ENCODE assay signal across 13 cellular contexts in genomic region chr14:73240816-73241480, GRCh38. TPM values are rescaled to one million over a fixed set of nuclear protein-coding genes. Genes with fewer than 3 reads are reported as not detected.
DNase-seq lines count a peak whose midpoint lies in the region; ATAC-seq, FAIRE-seq and TF ChIP-seq lines count a peak whose summit lies in the region.
"Had no signal": no experiment of that assay in that cellular context is flagged by ENCODE, and none has a peak within 500 bp of the region (broad histone marks: within the 10 kb centered on the region; RNA-seq: fewer than 3 reads in every experiment).

No MANE protein-coding gene starts in this region.

- RAD21 ChIA-PET in GM12878 (lab: Charles Lee; ENCODE audit: unreplicated experiment), result interaction anchor here (0.7 to 1.2 kb wide), 3 partner anchors 9 to 26 kb away, joined by 3 to 4 read pairs (median 3); no protein-coding TSS in a partner anchor

- H3K27me3 ChIP-seq in DOHH2 (ENCODE audit: control insufficient read depth, low read length) (peaks cover 82% of the 10 kb centered on the region), GM12878 (replicated peaks in 1 of 2; ENCODE audit: control insufficient read depth in 2 of 2, insufficient read depth in 2 of 2, low read length in 1 of 2) (peaks cover 8 to 16% of the 10 kb centered on the region in 2 experiments)

- H3K27ac ChIP-seq in DOHH2 (ENCODE audit: low read depth, low read length), result no peak overlapping the region
- no peak overlapping the region for H3K27ac ChIP-seq in GM12878 (ENCODE audit: control insufficient read depth, insufficient read depth)

- H2AFZ ChIP-seq in GM12878 (ENCODE audit: control insufficient read depth, low read depth, low read length), result no peak overlapping the region

- H4K20me1 ChIP-seq in DOHH2 (ENCODE audit: control insufficient read depth, insufficient read depth, low read depth, low read length) (no peaks in the 10 kb centered on the region), GM12878 (ENCODE audit: control insufficient read depth, insufficient read depth) (0 out of 2 replicates have a peak, but pooled peaks cover 4% of the 10 kb centered on the region)

- SMC1A ChIA-PET in GM12878 (lab: Charles Lee; ENCODE audit: uncharacterized antibody, unreplicated experiment), result interaction anchor here (1.0 to 2.1 kb wide), 2 partner anchors 39 to 231 kb away, joined by 3 to 8 read pairs; no protein-coding TSS in a partner anchor

- H3K36me3 ChIP-seq in DOHH2 (ENCODE audit: control insufficient read depth, low read length) (no peaks in the 10 kb centered on the region), GM12878 (ENCODE audit: control insufficient read depth in 2 of 2, insufficient read depth in 2 of 2, low read length in 1 of 2) (no peaks in the 10 kb centered on the region)

- WGBS in GM12878 (ENCODE audit: insufficient coverage, insufficient replicate concordance, low lambda C conversion rate, missing lambda C conversion rate), result 53% methylated on average over 10 of the region's 10 CpGs

- DNase-seq in Kasumi-1 (lab: John Stamatoyannopoulos, UW) (peak; percentile 23 to 38), GM12878 (ENCODE audit: low read depth, low spot score) (no peak), pons (ENCODE audit: low spot score) (peak; percentile 28), HT-29 (ENCODE audit: low spot score) (no peak), DMS 273 treated with DMSO at 0.1 percent for 48 hours (lab: John Stamatoyannopoulos, UW) (no peak)
- DNase-seq: activated CD4-positive, alpha-beta memory T cell treated with anti-CD3 and anti-CD28 coated beads for 36 hours; activated naive CD4-positive, alpha-beta T cell; CD8-positive, alpha-beta T cell; NCI-H1694; stimulated activated CD4-positive, alpha-beta T cell treated with anti-CD3 and anti-CD28 coated beads, Interleukin-4, amount 100 ng/mL, for 4 hours had no signal

- H3K9me3 ChIP-seq in DOHH2 (ENCODE audit: control insufficient read depth, insufficient read depth, low read length), result no peaks in the 10 kb centered on the region
- H3K9me3 ChIP-seq in GM12878 (replicated peaks; ENCODE audit: control insufficient read depth, insufficient read depth, low read length), result no peaks in the 10 kb centered on the region; the same call in 2 of the 3 replicates

- ATAC-seq in GM12878, result peak; percentile 6
- no peak for ATAC-seq in HG02852 (IDR thresholded peaks at IDR 0.05; ENCODE audit: unreplicated experiment)
- ATAC-seq in GM21360 (IDR thresholded peaks at IDR 0.05; ENCODE audit: unreplicated experiment), result no peak
- ATAC-seq: CD8-positive, alpha-beta T cell had no signal

- peaks cover 7% of the 10 kb centered on the region; the same call in 1 of the 2 replicates for H3F3A ChIP-seq in DOHH2 (ENCODE audit: control insufficient read depth, insufficient read depth)

- H3K9me2 ChIP-seq in DOHH2 (replicated peaks; ENCODE audit: control insufficient read depth, low read length), result no peaks in the 10 kb centered on the region

- no peak for FAIRE-seq in GM12878 (lab: Jason Lieb, UNC)

- no TSS peak for BruUV-seq in GM12878 (replicated peaks; lab: Mats Ljungman, UMichigan)

- in situ Hi-C loops in GM12878 (cut with MboI), result no loop called here

- CTCF ChIA-PET in GM12878 (lab: Yijun Ruan, JAX), result interaction anchor here (1.0 kb wide), 1 partner anchor 97 kb away, joined by 3 read pairs; no protein-coding TSS in a partner anchor

- TF ChIP-seq POLR2A in GM12878 (IDR thresholded peaks at IDR 0.05; ENCODE audit: low read depth, low read length), result no peak

- peaks cover 52% of the 10 kb centered on the region for H3K4me1 ChIP-seq in DOHH2 (ENCODE audit: control insufficient read depth, low read length)
- H3K4me1 ChIP-seq in GM12878 (ENCODE audit: control insufficient read depth, insufficient read depth, low read length), result peaks cover 50% of the 10 kb centered on the region

- no peaks in the 10 kb centered on the region for H3K79me2 ChIP-seq in DOHH2 (ENCODE audit: control insufficient read depth, low read length)
- H3K79me2 ChIP-seq in GM12878 (ENCODE audit: control insufficient read depth, insufficient read depth, low read length), result no peaks in the 10 kb centered on the region

- POLR2A ChIA-PET in GM12878 (lab: Charles Lee), result interaction anchor here (0.7 kb wide), 1 partner anchor 51 kb away, joined by 4 read pairs; no protein-coding TSS in a partner anchor

- no peak overlapping the region for H3K9ac ChIP-seq in GM12878 (ENCODE audit: control insufficient read depth, insufficient read depth, low read length)

- H3K4me2 ChIP-seq in DOHH2 (ENCODE audit: low read length), result 0 out of 2 replicates have a peak overlapping the region, but pooled peaks have one; percentile 17
- H3K4me2 ChIP-seq in GM12878 (ENCODE audit: control insufficient read depth, insufficient read depth), result no peak overlapping the region

- H3K4me3 ChIP-seq in DOHH2 (ENCODE audit: low read length), result no peak overlapping the region
- H3K4me3 ChIP-seq in GM12878, result no peak overlapping the region

- no peak for TF ChIP-seq EP300 in GM12878 (IDR thresholded peaks at IDR 0.05; ENCODE audit: borderline replicate concordance in 1 of 2, control insufficient read depth in 1 of 2, low read depth in 2 of 2, low read length in 2 of 2)

- intact Hi-C loops in GM12878 (cut with micrococcal nuclease; ENCODE audit: unreplicated experiment), result no loop called here

- TF ChIP-seq RAD21 in GM12878 (IDR thresholded peaks at IDR 0.05; ENCODE audit: insufficient read depth, low read depth, low read length), result no peak

- TF ChIP-seq CTCF in DOHH2 (IDR thresholded peaks at IDR 0.05; ENCODE audit: low read depth, low read length, poor library complexity, severe bottlenecking), result no peak
- no peak for TF ChIP-seq CTCF in GM12878 (IDR thresholded peaks at IDR 0.05 in 2 of 3, conservative IDR thresholded peaks at IDR 0.05 in 1 of 3; ENCODE audit: control insufficient read depth in 2 of 3, extremely low read depth in 1 of 3, insufficient read depth in 1 of 3, low read depth in 3 of 3, low read length in 3 of 3)

TF ChIP-seq in GM12878, 131 proteins besides CTCF, POLR2A, EP300 and RAD21:
- TF ChIP-seq NFXL1 (IDR thresholded peaks at IDR 0.05; ENCODE audit: borderline replicate concordance) (no peak), IKZF1 (conservative IDR thresholded peaks at IDR 0.05) (peak; percentile 74; the same call in 1 of the 2 replicates), CBFB (IDR thresholded peaks at IDR 0.05; ENCODE audit: low read depth) (no peak), SPI1 (IDR thresholded peaks at IDR 0.05; ENCODE audit: borderline replicate concordance, insufficient read depth, low read depth, low read length) (peak; percentile 37; the same call in 1 of the 2 replicates), ETV6 (conservative IDR thresholded peaks at IDR 0.05 in 1 of 2, IDR thresholded peaks at IDR 0.05 in 1 of 2; ENCODE audit: borderline replicate concordance in 1 of 2, low read depth in 1 of 2) (peak in 1 of 2 experiments; percentile 49; a peak in 1 of 4 replicates), DPF2 (IDR thresholded peaks at IDR 0.05) (peak; percentile 29; the same call in 1 of the 2 replicates), EED (IDR thresholded peaks at IDR 0.05; ENCODE audit: low read depth) (peak; percentile 63; the same call in 1 of the 2 replicates), GATAD2B (conservative IDR thresholded peaks at IDR 0.05; ENCODE audit: low read depth) (0 out of 2 replicates have a peak, but pooled peaks have one; percentile 52), IKZF2 (IDR thresholded peaks at IDR 0.05) (peak in 1 of 2 experiments; percentile 28; a peak in 2 of 4 replicates)
- TF ChIP-seq, protein P1, sequence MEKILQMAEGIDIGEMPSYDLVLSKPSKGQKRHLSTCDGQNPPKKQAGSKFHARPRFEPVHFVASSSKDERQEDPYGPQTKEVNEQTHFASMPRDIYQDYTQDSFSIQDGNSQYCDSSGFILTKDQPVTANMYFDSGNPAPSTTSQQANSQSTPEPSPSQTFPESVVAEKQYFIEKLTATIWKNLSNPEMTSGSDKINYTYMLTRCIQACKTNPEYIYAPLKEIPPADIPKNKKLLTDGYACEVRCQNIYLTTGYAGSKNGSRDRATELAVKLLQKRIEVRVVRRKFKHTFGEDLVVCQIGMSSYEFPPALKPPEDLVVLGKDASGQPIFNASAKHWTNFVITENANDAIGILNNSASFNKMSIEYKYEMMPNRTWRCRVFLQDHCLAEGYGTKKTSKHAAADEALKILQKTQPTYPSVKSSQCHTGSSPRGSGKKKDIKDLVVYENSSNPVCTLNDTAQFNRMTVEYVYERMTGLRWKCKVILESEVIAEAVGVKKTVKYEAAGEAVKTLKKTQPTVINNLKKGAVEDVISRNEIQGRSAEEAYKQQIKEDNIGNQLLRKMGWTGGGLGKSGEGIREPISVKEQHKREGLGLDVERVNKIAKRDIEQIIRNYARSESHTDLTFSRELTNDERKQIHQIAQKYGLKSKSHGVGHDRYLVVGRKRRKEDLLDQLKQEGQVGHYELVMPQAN (conservative IDR thresholded peaks at IDR 0.05), result no peak
TF ChIP-seq in GM12878: peak in this region for 7.

RNA-seq across cellular contexts. Expression of gene PAPLN, which starts 3.6 kb away (rescaled TPM):
- total RNA-seq in GM12878 (2013; cell fraction: nucleolus; rRNA removed), result 83.0 and 91.1 TPM in 2 replicates
- total RNA-seq in GM12878 (2014; rRNA removed) (9.9 and 10.7 TPM in 2 replicates), GM12878 (2014; rRNA removed; fragmentation: Illumina TruSeq; extraction: Trizol) (6.4 and 7.1 TPM in 2 replicates), GM12878 (2021) (11.4 and 15.6 TPM in 2 replicates)
- 6.3 TPM for polyA plus RNA-seq in GM12878 (2011; ENCODE audit: low read depth)
- polyA plus RNA-seq in GM12878 (2011; rRNA removed) (18.9 and 23.5 TPM in 2 replicates), GM12878 (2014; fragmentation: Illumina TruSeq; extraction: Trizol) (7.7 and 11.8 TPM in 2 replicates), GM12878 (2014; fragmentation: Nextera tagmentation; extraction: Ambion mirVana) (1 to 10 TPM; 1.8 to 2.6 TPM), GM12878 (2014; rRNA removed) (15.7 and 19.8 TPM in 2 replicates), GM12878 (2016; fragmentation: Nextera tagmentation; extraction: Ambion mirVana) (1 to 10 TPM; 3.8 to 7.0 TPM)
- 13.4 and 15.6 TPM in 2 replicates for polyA plus RNA-seq in GM12878 (2011; cell fraction: cytosol; rRNA removed)
- polyA plus RNA-seq in GM12878 (2011; cell fraction: nucleus; rRNA removed), result 121 and 135 TPM in 2 replicates
- polyA plus RNA-seq in GM12878 (2012), result 5.7 and 13.3 TPM in 2 replicates
- 9.6 and 21.2 TPM in 2 replicates for polyA minus RNA-seq in GM12878 (2011; rRNA and poly(A)+ RNA removed)
- 4.7 and 7.6 TPM in 2 replicates for polyA minus RNA-seq in GM12878 (2011; cell fraction: cytosol; rRNA and poly(A)+ RNA removed)
- polyA minus RNA-seq in GM12878 (2011; cell fraction: nucleus; rRNA and poly(A)+ RNA removed), result 34.9 and 47.5 TPM in 2 replicates
- total RNA-seq in HT-29 (2014; rRNA removed; shearing (Covaris generic)), result 0.13 and 0.25 TPM in 2 replicates
- total RNA-seq: CD8-positive, alpha-beta T cell had no signal

Comparison
In these comparisons a context has a peak if more than half of its experiments do, and no peak if none do; other contexts are left out.
1. DNase-seq: peak in Kasumi-1 (2 of 2) and pons (single experiment); none in GM12878 (single experiment), HT-29 (single experiment) and DMS 273 treated with DMSO at 0.1 percent for 48 hours (single experiment).